In the genomic region with DNA sequence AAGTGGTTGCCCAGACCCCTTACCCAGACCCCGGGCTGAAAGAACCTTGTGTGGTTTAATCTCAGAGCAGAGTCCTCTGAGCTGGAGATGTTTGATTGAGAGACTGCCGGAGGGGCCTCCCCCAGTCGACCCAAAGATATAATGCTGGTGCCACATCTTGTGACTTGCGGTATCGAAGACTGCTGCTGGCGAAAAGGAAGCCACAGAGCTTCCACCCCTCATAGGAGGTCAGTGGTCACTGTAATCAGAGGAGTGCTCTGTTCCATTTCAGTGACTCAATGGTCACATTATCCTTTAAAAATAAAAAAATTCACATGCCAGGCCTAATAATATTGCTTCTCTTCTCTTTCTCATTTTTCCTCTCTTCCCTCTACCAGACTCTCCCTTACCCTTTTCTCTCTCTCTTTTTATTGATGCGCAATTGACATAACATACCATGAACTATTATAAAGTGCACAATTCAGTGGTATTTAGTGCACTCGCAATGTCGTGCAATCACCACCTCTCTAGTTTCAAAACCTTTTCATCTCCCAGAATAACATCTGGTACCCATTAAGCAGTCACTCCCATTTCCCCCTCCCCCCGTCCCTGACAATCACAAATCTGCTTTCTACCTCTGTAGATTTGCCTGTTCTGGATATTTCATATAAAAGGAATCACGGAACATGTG, we compare ENCODE assay signal across 1 cellular context.
TF ChIP-seq lines count a peak whose summit lies in the region.

No MANE protein-coding gene starts in this region.

TF ChIP-seq in HEK293, 187 proteins besides CTCF, POLR2A, EP300 and RAD21 (continued from another document and continues in another):
- no peak for TF ChIP-seq ZNF350 (tag by site-specific recombination; IDR thresholded peaks at IDR 0.05)
- TF ChIP-seq ZNF785 (tag by site-specific recombination; IDR thresholded peaks at IDR 0.05): no peak
- TF ChIP-seq KLF7 (tag by site-specific recombination; IDR thresholded peaks at IDR 0.05; ENCODE audit: borderline replicate concordance): no peak
- TF ChIP-seq ZNF549 (tag by site-specific recombination; IDR thresholded peaks at IDR 0.05): no peak
- TF ChIP-seq, protein P1, sequence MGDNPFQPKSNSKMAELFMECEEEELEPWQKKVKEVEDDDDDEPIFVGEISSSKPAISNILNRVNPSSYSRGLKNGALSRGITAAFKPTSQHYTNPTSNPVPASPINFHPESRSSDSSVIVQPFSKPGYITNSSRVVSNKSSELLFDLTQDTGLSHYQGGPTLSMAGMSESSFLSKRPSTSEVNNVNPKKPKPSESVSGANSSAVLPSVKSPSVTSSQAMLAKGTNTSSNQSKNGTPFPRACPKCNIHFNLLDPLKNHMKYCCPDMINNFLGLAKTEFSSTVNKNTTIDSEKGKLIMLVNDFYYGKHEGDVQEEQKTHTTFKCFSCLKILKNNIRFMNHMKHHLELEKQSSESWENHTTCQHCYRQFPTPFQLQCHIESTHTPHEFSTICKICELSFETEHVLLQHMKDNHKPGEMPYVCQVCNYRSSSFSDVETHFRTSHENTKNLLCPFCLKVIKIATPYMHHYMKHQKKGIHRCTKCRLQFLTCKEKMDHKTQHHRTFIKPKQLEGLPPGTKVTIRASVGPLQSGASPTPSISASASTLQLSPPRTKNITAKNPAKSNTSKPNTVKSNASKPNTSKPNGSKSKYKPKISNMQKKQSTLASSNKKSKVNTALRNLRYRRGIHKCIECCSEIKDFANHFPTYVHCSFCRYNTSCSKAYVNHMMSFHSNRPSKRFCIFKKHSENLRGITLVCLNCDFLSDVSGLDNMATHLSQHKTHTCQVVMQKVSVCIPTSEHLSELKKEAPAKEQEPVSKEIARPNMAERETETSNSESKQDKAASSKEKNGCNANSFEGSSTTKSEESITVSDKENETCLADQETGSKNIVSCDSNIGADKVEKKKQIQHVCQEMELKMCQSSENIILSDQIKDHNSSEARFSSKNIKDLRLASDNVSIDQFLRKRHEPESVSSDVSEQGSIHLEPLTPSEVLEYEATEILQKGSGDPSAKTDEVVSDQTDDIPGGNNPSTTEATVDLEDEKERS (tag by site-specific recombination; IDR thresholded peaks at IDR 0.05): no peak
- no peak for TF ChIP-seq GLIS1 (tag by site-specific recombination; IDR thresholded peaks at IDR 0.05)
- TF ChIP-seq BCL6B (tag by site-specific recombination; IDR thresholded peaks at IDR 0.05): peak; percentile 59; the same call in 1 of the 2 replicates
- TF ChIP-seq ZNF248 (tag by site-specific recombination; IDR thresholded peaks at IDR 0.05): no peak
- no peak for TF ChIP-seq ZNF510 (tag by site-specific recombination; IDR thresholded peaks at IDR 0.05; ENCODE audit: insufficient replicate concordance)
- TF ChIP-seq ZNF645 (tag by site-specific recombination; IDR thresholded peaks at IDR 0.05): no peak
- no peak for TF ChIP-seq ZSCAN23 (tag by site-specific recombination; IDR thresholded peaks at IDR 0.05)
- TF ChIP-seq ZNF292 (tag by site-specific recombination; IDR thresholded peaks at IDR 0.05; ENCODE audit: borderline replicate concordance, low read depth): no peak
- peak; percentile 81 for TF ChIP-seq ZEB2 (tag by site-specific recombination; IDR thresholded peaks at IDR 0.05)
- TF ChIP-seq ZNF529 (tag by site-specific recombination; IDR thresholded peaks at IDR 0.05; ENCODE audit: insufficient replicate concordance): no peak
- TF ChIP-seq ZNF629 (tag by site-specific recombination; IDR thresholded peaks at IDR 0.05): peak; percentile 68
- no peak for TF ChIP-seq GLI4 (tag by site-specific recombination; IDR thresholded peaks at IDR 0.05)
- peak; percentile 76; the same call in 1 of the 2 replicates for TF ChIP-seq OVOL3 (tag by site-specific recombination; IDR thresholded peaks at IDR 0.05)
- no peak for TF ChIP-seq ZNF416 (tag by site-specific recombination; IDR thresholded peaks at IDR 0.05)
- no peak for TF ChIP-seq ZNF791 (tag by site-specific recombination; IDR thresholded peaks at IDR 0.05)
- no peak for TF ChIP-seq ZNF473 (tag by site-specific recombination; IDR thresholded peaks at IDR 0.05)
- TF ChIP-seq ZNF658 (tag by site-specific recombination; IDR thresholded peaks at IDR 0.05): no peak
- no peak for TF ChIP-seq ZNF558 (tag by site-specific recombination; IDR thresholded peaks at IDR 0.05)
- no peak for TF ChIP-seq ZBTB49 (tag by site-specific recombination; IDR thresholded peaks at IDR 0.05; ENCODE audit: low read depth)
- no peak for TF ChIP-seq ZNF391 (tag by site-specific recombination; IDR thresholded peaks at IDR 0.05; ENCODE audit: borderline replicate concordance, low read depth)
- peak; percentile 60 for TF ChIP-seq ZNF843 (tag by site-specific recombination; IDR thresholded peaks at IDR 0.05)
- no peak for TF ChIP-seq ZNF76 (tag by site-specific recombination; IDR thresholded peaks at IDR 0.05; ENCODE audit: borderline replicate concordance, low read depth)
- TF ChIP-seq, protein P2, sequence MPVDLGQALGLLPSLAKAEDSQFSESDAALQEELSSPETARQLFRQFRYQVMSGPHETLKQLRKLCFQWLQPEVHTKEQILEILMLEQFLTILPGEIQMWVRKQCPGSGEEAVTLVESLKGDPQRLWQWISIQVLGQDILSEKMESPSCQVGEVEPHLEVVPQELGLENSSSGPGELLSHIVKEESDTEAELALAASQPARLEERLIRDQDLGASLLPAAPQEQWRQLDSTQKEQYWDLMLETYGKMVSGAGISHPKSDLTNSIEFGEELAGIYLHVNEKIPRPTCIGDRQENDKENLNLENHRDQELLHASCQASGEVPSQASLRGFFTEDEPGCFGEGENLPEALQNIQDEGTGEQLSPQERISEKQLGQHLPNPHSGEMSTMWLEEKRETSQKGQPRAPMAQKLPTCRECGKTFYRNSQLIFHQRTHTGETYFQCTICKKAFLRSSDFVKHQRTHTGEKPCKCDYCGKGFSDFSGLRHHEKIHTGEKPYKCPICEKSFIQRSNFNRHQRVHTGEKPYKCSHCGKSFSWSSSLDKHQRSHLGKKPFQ (tag by site-specific recombination; IDR thresholded peaks at IDR 0.05): no peak
- peak; percentile 67 for TF ChIP-seq ZNF398 (tag by site-specific recombination; IDR thresholded peaks at IDR 0.05)
- TF ChIP-seq ZSCAN4 (tag by site-specific recombination; IDR thresholded peaks at IDR 0.05): no peak
- TF ChIP-seq, protein P3, sequence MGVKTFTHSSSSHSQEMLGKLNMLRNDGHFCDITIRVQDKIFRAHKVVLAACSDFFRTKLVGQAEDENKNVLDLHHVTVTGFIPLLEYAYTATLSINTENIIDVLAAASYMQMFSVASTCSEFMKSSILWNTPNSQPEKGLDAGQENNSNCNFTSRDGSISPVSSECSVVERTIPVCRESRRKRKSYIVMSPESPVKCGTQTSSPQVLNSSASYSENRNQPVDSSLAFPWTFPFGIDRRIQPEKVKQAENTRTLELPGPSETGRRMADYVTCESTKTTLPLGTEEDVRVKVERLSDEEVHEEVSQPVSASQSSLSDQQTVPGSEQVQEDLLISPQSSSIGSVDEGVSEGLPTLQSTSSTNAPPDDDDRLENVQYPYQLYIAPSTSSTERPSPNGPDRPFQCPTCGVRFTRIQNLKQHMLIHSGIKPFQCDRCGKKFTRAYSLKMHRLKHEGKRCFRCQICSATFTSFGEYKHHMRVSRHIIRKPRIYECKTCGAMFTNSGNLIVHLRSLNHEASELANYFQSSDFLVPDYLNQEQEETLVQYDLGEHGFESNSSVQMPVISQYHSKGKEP (tag by site-specific recombination; IDR thresholded peaks at IDR 0.05): peak; percentile 79; the same call in 1 of the 2 replicates
- no peak for TF ChIP-seq RBAK (tag by site-specific recombination; IDR thresholded peaks at IDR 0.05)
- peak; percentile 31; the same call in 1 of the 2 replicates for TF ChIP-seq IKZF3 (tag by site-specific recombination; IDR thresholded peaks at IDR 0.05)
- TF ChIP-seq ZNF133 (tag by site-specific recombination; IDR thresholded peaks at IDR 0.05): no peak
- TF ChIP-seq WT1 (tag by site-specific recombination; IDR thresholded peaks at IDR 0.05): peak; percentile 98
- TF ChIP-seq ZNF140 (tag by site-specific recombination; IDR thresholded peaks at IDR 0.05): no peak
- TF ChIP-seq MZF1 (tag by site-specific recombination; IDR thresholded peaks at IDR 0.05; ENCODE audit: borderline replicate concordance): peak; percentile 60
- no peak for TF ChIP-seq ZNF701 (tag by site-specific recombination; IDR thresholded peaks at IDR 0.05)
- TF ChIP-seq, protein P4, sequence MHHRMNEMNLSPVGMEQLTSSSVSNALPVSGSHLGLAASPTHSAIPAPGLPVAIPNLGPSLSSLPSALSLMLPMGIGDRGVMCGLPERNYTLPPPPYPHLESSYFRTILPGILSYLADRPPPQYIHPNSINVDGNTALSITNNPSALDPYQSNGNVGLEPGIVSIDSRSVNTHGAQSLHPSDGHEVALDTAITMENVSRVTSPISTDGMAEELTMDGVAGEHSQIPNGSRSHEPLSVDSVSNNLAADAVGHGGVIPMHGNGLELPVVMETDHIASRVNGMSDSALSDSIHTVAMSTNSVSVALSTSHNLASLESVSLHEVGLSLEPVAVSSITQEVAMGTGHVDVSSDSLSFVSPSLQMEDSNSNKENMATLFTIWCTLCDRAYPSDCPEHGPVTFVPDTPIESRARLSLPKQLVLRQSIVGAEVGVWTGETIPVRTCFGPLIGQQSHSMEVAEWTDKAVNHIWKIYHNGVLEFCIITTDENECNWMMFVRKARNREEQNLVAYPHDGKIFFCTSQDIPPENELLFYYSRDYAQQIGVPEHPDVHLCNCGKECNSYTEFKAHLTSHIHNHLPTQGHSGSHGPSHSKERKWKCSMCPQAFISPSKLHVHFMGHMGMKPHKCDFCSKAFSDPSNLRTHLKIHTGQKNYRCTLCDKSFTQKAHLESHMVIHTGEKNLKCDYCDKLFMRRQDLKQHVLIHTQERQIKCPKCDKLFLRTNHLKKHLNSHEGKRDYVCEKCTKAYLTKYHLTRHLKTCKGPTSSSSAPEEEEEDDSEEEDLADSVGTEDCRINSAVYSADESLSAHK (tag by site-specific recombination; IDR thresholded peaks at IDR 0.05): no peak
- TF ChIP-seq ZFP3 (tag by site-specific recombination; IDR thresholded peaks at IDR 0.05; ENCODE audit: low read depth): no peak
- no peak for TF ChIP-seq ZNF692 (tag by site-specific recombination; IDR thresholded peaks at IDR 0.05)
- TF ChIP-seq KLF9 (tag by site-specific recombination; IDR thresholded peaks at IDR 0.05; ENCODE audit: low read depth): no peak
